22 cellular contexts compared by ENCODE assay signal in the genomic region with DNA sequence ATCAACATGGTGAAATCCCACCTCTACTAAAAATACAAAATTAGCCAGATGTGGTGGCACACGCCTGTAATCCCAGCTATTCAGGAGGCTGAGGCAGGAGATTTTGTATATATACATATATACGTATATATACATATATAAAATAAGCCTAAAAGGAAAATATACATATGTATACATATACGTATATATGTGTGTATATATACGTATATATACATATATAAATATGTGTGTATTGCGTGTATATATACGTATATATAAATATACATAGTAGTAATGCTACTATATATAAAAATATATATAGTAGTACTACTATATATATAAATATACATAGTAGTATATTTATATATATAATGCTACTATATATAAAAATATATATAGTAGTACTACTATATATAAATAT. TPM values are rescaled to one million over a fixed set of nuclear protein-coding genes. Genes with fewer than 3 reads are reported as not detected.
DNase-seq lines count a peak whose midpoint lies in the region; ATAC-seq, FAIRE-seq and TF ChIP-seq lines count a peak whose summit lies in the region.
"Had no signal": no experiment of that assay in that cellular context is flagged by ENCODE, and none has a peak within 500 bp of the region (broad histone marks: within the 10 kb centered on the region; RNA-seq: fewer than 3 reads in every experiment).

No MANE protein-coding gene starts in this region.

- peaks cover 16% of the 10 kb centered on the region for H3K36me3 Mint-ChIP-seq in progenitor cell of endocrine pancreas (ENCODE audit: insufficient read depth)
- H3K36me3 Mint-ChIP-seq in activated T-cell treated with anti-CD3 and anti-CD28 coated beads, Interleukin-2, amount 50 U/mL, for 4 hours (ENCODE audit: insufficient read depth) = peaks cover 8% of the 10 kb centered on the region

- DNase-seq in small intestine (no peak), progenitor cell of endocrine pancreas (ENCODE audit: low spot score, unreplicated experiment) (no peak)
- no peak for DNase-seq in activated T-cell treated with anti-CD3 and anti-CD28 coated beads, Interleukin-2, amount 50 U/mL, for 4 hours
- DNase-seq: ACHN; AML-193; BE2C; CD4-positive, alpha-beta T cell; CD8-positive, alpha-beta memory T cell; DMS53; DMS79 treated with DMSO at 0.1 percent for 48 hours; H9 had no signal

- FAIRE-seq in A204.1 (lab: Jason Lieb, UNC) (peak; percentile 91), TTC549 (lab: Jason Lieb, UNC) (peak; percentile 81), endometrium (lab: Jason Lieb, UNC) (peak; percentile 77), small intestine (lab: Jason Lieb, UNC) (peak; percentile 23)
- FAIRE-seq: A549, GM18507 had no signal

- H3K4me1 ChIP-seq in small intestine (ENCODE audit: control insufficient read depth in 2 of 2, insufficient read depth in 1 of 2, low read depth in 1 of 2, low read length in 1 of 2) = no peaks in the 10 kb centered on the region
- H3K4me1 ChIP-seq: A549, BE2C had no signal

- no peak for ATAC-seq in GM18498 (IDR thresholded peaks at IDR 0.05; ENCODE audit: unreplicated experiment)
- no peak for ATAC-seq in activated T-cell treated with anti-CD3 and anti-CD28 coated beads, Interleukin-2, amount 50 U/mL, for 4 hours
- ATAC-seq: A549, GM23338, HCT116 had no signal

- no peaks in the 10 kb centered on the region for H3K27me3 Mint-ChIP-seq in progenitor cell of endocrine pancreas
- H3K27me3 Mint-ChIP-seq in activated T-cell treated with anti-CD3 and anti-CD28 coated beads, Interleukin-2, amount 50 U/mL, for 4 hours (ENCODE audit: low read depth) = no peaks in the 10 kb centered on the region
- H3K27me3 Mint-ChIP-seq: CD4-positive, alpha-beta T cell; CD8-positive, alpha-beta memory T cell had no signal

- no peaks in the 10 kb centered on the region for H3K9me3 ChIP-seq in small intestine (ENCODE audit: control insufficient read depth, low read depth)
- H3K9me3 ChIP-seq: A549; BE2C; BLaER1 treated with 17β-estradiol and CSF1 and Interleukin-3, amounts not matched to agents 10 nM and 100 nM had no signal

- H3K4me3 Mint-ChIP-seq in progenitor cell of endocrine pancreas (ENCODE audit: low read depth) = no peak overlapping the region
- H3K4me3 Mint-ChIP-seq in activated T-cell treated with anti-CD3 and anti-CD28 coated beads, Interleukin-2, amount 50 U/mL, for 4 hours = no peak overlapping the region
- H3K4me3 Mint-ChIP-seq: CD14-positive monocyte; CD4-positive, alpha-beta T cell; CD8-positive, alpha-beta memory T cell; GM23338; H9 had no signal

- no peak overlapping the region for H3K27ac ChIP-seq in small intestine (ENCODE audit: low read depth in 1 of 2, low read length in 1 of 2)
- H3K27ac ChIP-seq: 22Rv1; A549; BLaER1 treated with 17β-estradiol and CSF1 and Interleukin-3, amounts not matched to agents 10 nM and 100 nM had no signal

- H3K4me1 Mint-ChIP-seq in progenitor cell of endocrine pancreas (ENCODE audit: low read depth) = no peaks in the 10 kb centered on the region
- no peaks in the 10 kb centered on the region for H3K4me1 Mint-ChIP-seq in activated T-cell treated with anti-CD3 and anti-CD28 coated beads, Interleukin-2, amount 50 U/mL, for 4 hours (ENCODE audit: low read depth)
- H3K4me1 Mint-ChIP-seq: CD14-positive monocyte; CD8-positive, alpha-beta memory T cell; GM23338; H9 had no signal

- H3K9me3 Mint-ChIP-seq in progenitor cell of endocrine pancreas (ENCODE audit: low read depth) = no peaks in the 10 kb centered on the region
- H3K9me3 Mint-ChIP-seq in activated T-cell treated with anti-CD3 and anti-CD28 coated beads, Interleukin-2, amount 50 U/mL, for 4 hours = no peaks in the 10 kb centered on the region
- H3K9me3 Mint-ChIP-seq: CD14-positive monocyte; CD4-positive, alpha-beta T cell; CD8-positive, alpha-beta memory T cell; GM23338; H9 had no signal

- no peak overlapping the region for H3K4me3 ChIP-seq in small intestine (ENCODE audit: low read depth in 1 of 2, low read length in 2 of 2)
- H3K4me3 ChIP-seq: A549; BLaER1 treated with 17β-estradiol and CSF1 and Interleukin-3, amounts not matched to agents 10 nM and 100 nM; GM23338 had no signal

- no peak overlapping the region for H3K27ac Mint-ChIP-seq in progenitor cell of endocrine pancreas
- H3K27ac Mint-ChIP-seq: CD4-positive, alpha-beta T cell; GM23338; H9 had no signal

- H3K27me3 ChIP-seq in small intestine (ENCODE audit: control insufficient read depth in 2 of 2, insufficient read depth in 2 of 2, low read length in 2 of 2) = no peaks in the 10 kb centered on the region
- H3K27me3 ChIP-seq: BE2C; BLaER1 treated with 17β-estradiol and CSF1 and Interleukin-3, amounts not matched to agents 10 nM and 100 nM had no signal

- WGBS in small intestine, 3 donors = 98 to 100% (median 98%) methylated on average over 6 of the region's 6 CpGs

- no peak for TF ChIP-seq CTCF in progenitor cell of endocrine pancreas (IDR thresholded peaks at IDR 0.05; ENCODE audit: unreplicated experiment)

- H3K36me3 ChIP-seq in small intestine (ENCODE audit: control insufficient read depth in 2 of 2, insufficient read depth in 2 of 2, low read length in 2 of 2) = peaks cover 3 to 5% of the 10 kb centered on the region in 2 donors

RNA-seq across cellular contexts. Expression of gene PBLD, which starts 26.5 kb away (rescaled TPM):
- 100 to 1,000 TPM in 2 of 3 donors, 10 to 100 TPM in 1; 45.1 to 333 (median 181) TPM for polyA plus RNA-seq in small intestine
- 9.6 and 11.1 TPM in 2 replicates for total RNA-seq in progenitor cell of endocrine pancreas
- total RNA-seq in activated T-cell treated with anti-CD3 and anti-CD28 coated beads, Interleukin-2, amount 50 U/mL, for 4 hours = 1 to 10 TPM in 1 of 3 donors, under 1 TPM in 2; 0.18 to 1.1 (median 0.37) TPM

RNA-seq across cellular contexts. Expression of gene HNRNPH3, which starts 27.3 kb away (rescaled TPM):
- polyA plus RNA-seq in small intestine = 100 to 1,000 TPM; 117 to 142 (median 135) TPM
- 222 and 225 TPM in 2 replicates for total RNA-seq in progenitor cell of endocrine pancreas
- total RNA-seq in activated T-cell treated with anti-CD3 and anti-CD28 coated beads, Interleukin-2, amount 50 U/mL, for 4 hours = 100 to 1,000 TPM; 198 to 215 (median 208) TPM

RNA-seq across cellular contexts. Expression of gene RUFY2, which starts 47.9 kb away (rescaled TPM):
- polyA plus RNA-seq in small intestine = 1 to 10 TPM; 4.5 to 5.4 (median 4.6) TPM
- total RNA-seq in progenitor cell of endocrine pancreas = 32.5 and 34.2 TPM in 2 replicates
- total RNA-seq in activated T-cell treated with anti-CD3 and anti-CD28 coated beads, Interleukin-2, amount 50 U/mL, for 4 hours = 1 to 10 TPM; 4.4 to 7.1 (median 6.9) TPM
